Comparison of ENCODE assay signal across 29 cellular contexts in the genomic region with DNA sequence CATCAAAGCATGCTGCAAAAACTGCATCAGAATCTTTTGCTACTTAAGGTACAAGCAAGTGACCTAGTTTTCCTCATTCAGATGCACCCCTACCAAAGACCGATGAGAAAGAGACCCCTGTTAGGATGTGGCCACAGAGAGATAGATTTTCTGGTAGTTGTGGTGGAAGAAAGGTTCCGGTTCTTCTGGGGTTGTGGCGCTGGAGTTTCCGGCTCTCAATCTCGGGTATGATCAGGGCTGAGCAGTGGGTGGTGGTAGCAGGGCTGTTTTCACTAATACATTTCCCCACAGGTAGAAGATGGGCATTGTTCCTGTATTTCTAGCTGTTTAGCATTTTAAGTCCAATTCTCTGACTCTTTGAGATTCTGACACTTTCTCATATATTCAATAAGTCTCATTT. TPM values are rescaled to one million over a fixed set of nuclear protein-coding genes. Genes with fewer than 3 reads are reported as not detected.
DNase-seq lines count a peak whose midpoint lies in the region; ATAC-seq and TF ChIP-seq lines count a peak whose summit lies in the region.
"Had no signal": no experiment of that assay in that cellular context is flagged by ENCODE, and none has a peak within 500 bp of the region (broad histone marks: within the 10 kb centered on the region; RNA-seq: fewer than 3 reads in every experiment).

No MANE protein-coding gene starts in this region.

- DNase-seq in stimulated activated CD4-positive, alpha-beta T cell treated with anti-CD3 and anti-CD28 coated beads, Interleukin-15, amount 100 ng/mL, for 24 hours = peak; percentile 13
- DNase-seq in stimulated activated CD4-positive, alpha-beta T cell treated with anti-CD3 and anti-CD28 coated beads, Interleukin-2, amount 100 ng/mL, for 48 hours = no peak
- DNase-seq in IMR-90 (no peak), tibial artery (no peak)
- DNase-seq in stimulated activated CD8-positive, alpha-beta memory T cell treated with anti-CD3 and anti-CD28 coated beads, Interleukin-7, amount 100 ng/mL, for 24 hours (ENCODE audit: low read depth) = peak; percentile 2
- no peak for DNase-seq in activated naive CD4-positive, alpha-beta T cell treated with anti-CD3 and anti-CD28 coated beads for 36 hours
- DNase-seq: activated CD4-positive, alpha-beta T cell treated with anti-CD3 and anti-CD28 coated beads for 1 hour; COR-L47; dermis blood vessel endothelial cell; foreskin fibroblast; GOT3; islet precursor cell; left lung; NCI-H2107; NCI-H345; NCI-H69; substantia nigra had no signal

- H2BK120ac ChIP-seq in IMR-90 (ENCODE audit: low read depth, low read length) = no peak overlapping the region

- H3K4me1 ChIP-seq in IMR-90 (ENCODE audit: control insufficient read depth, insufficient read depth, low read length) (no peaks in the 10 kb centered on the region), tibial artery (no peaks in the 10 kb centered on the region)
- H3K4me1 ChIP-seq: BLaER1, esophagus muscularis mucosa, left lung, parathyroid adenoma had no signal

- H3K4ac ChIP-seq in IMR-90 (ENCODE audit: low read depth, low read length) = no peak overlapping the region

- H2AFZ ChIP-seq in IMR-90 (replicated peaks; ENCODE audit: low read length, poor library complexity) = no peak overlapping the region
- H2AFZ ChIP-seq: parathyroid adenoma had no signal

- no peak overlapping the region for H4K8ac ChIP-seq in IMR-90 (ENCODE audit: low read depth in 2 of 2, low read length in 2 of 2)

- in situ Hi-C loops in IMR-90 (cut with MboI; ENCODE audit: low sequenced_read_pairs) = no loop called here

- peaks cover 8% of the 10 kb centered on the region for H3K4me1 Mint-ChIP-seq in activated T-helper 17 cell treated with anti-CD3 and anti-CD28 coated beads, Interleukin-2, amount 50 U/mL, for 72 hours
- H3K4me1 Mint-ChIP-seq in activated naive CD4-positive, alpha-beta T cell treated with anti-CD3 and anti-CD28 coated beads for 36 hours (ENCODE audit: low read depth) = no peaks in the 10 kb centered on the region
- H3K4me1 Mint-ChIP-seq: IgD-negative memory B cell, memory B cell had no signal

- CTCF ChIA-PET in IMR-90 (lab: Yijun Ruan, JAX) = no interaction called here
- CTCF ChIA-PET in activated naive CD4-positive, alpha-beta T cell treated with anti-CD3 and anti-CD28 coated beads for 36 hours (lab: Charles Lee) = interaction anchor here (1.1 kb wide), 1 partner anchor 227 kb away, joined by 4 read pairs; no protein-coding TSS in a partner anchor

- H3K27ac Mint-ChIP-seq in activated T-helper 17 cell treated with anti-CD3 and anti-CD28 coated beads, Interleukin-2, amount 50 U/mL, for 72 hours = no peak overlapping the region
- H3K27ac Mint-ChIP-seq in activated naive CD4-positive, alpha-beta T cell treated with anti-CD3 and anti-CD28 coated beads for 36 hours = no peak overlapping the region
- H3K27ac Mint-ChIP-seq: activated T-helper 2 cell treated with anti-CD3 and anti-CD28 coated beads, Interferon-gamma antibody, Interleukin-2, Interleukin-4, amounts not matched to agents 10 μg/mL and 5 μg/mL and 100 μg/mL, durations not matched to agents 14 hours and 24 hours and 36 hours; IgD-negative memory B cell; memory B cell; T-helper 2 cell treated with Interferon-gamma antibody and Interleukin-4, amounts not matched to agents 5 μg/mL and 100 μg/mL, for 36 hours; type B pancreatic cell had no signal

- no TSS peak for BruUV-seq in IMR-90 (replicated peaks; lab: Mats Ljungman, UMichigan)

- H3K23ac ChIP-seq in IMR-90 (ENCODE audit: low read depth, low read length) = no peak overlapping the region

- H3K4me2 ChIP-seq in IMR-90 (ENCODE audit: low read depth, low read length) = no peak overlapping the region
- H3K4me2 ChIP-seq: BLaER1 had no signal

- H3K27me3 Mint-ChIP-seq in activated T-helper 17 cell treated with anti-CD3 and anti-CD28 coated beads, Interleukin-2, amount 50 U/mL, for 72 hours = peaks cover 7% of the 10 kb centered on the region
- H3K27me3 Mint-ChIP-seq in activated naive CD4-positive, alpha-beta T cell treated with anti-CD3 and anti-CD28 coated beads for 36 hours (ENCODE audit: low read depth) = peaks cover 4% of the 10 kb centered on the region

- H3K56ac ChIP-seq in IMR-90 (ENCODE audit: extremely low read depth, insufficient read depth, low read length) = no peak overlapping the region

- H3K27ac ChIP-seq in IMR-90 (ENCODE audit: insufficient read depth, low read length) (no peak overlapping the region), tibial artery (no peak overlapping the region)
- H3K27ac ChIP-seq: BLaER1, esophagus muscularis mucosa, left lung, parathyroid adenoma, skin epidermis had no signal

- H2BK15ac ChIP-seq in IMR-90 (ENCODE audit: low read depth, low read length) = no peak overlapping the region

- H3K36me3 ChIP-seq in IMR-90 (ENCODE audit: control insufficient read depth, insufficient read depth, low read length) (no peaks in the 10 kb centered on the region), tibial artery (no peaks in the 10 kb centered on the region)
- H3K36me3 ChIP-seq: BLaER1, esophagus muscularis mucosa, left lung had no signal

- ATAC-seq in IMR-90 (ENCODE audit: low read depth) = no peak
- peak; percentile 77 for ATAC-seq in activated T-helper 17 cell treated with anti-CD3 and anti-CD28 coated beads, Interleukin-2, amount 50 U/mL, for 72 hours (replicated peaks)
- ATAC-seq: left lung, Right ventricle myocardium inferior, SK-N-SH treated with all-trans-retinoic acid at 6 μM for 48 hours had no signal

- no peak overlapping the region for H2AK5ac ChIP-seq in IMR-90 (ENCODE audit: low read depth, low read length)

- H3K9ac ChIP-seq in IMR-90 (ENCODE audit: low read depth, low read length) = no peak overlapping the region
- H3K9ac ChIP-seq: BLaER1, parathyroid adenoma had no signal

- no peak overlapping the region for H3K14ac ChIP-seq in IMR-90 (replicated peaks; ENCODE audit: low read depth, low read length)

- H3K9me1 ChIP-seq in IMR-90 (ENCODE audit: insufficient read depth, low read length) = no peaks in the 10 kb centered on the region

- H3K18ac ChIP-seq in IMR-90 (ENCODE audit: low read depth, low read length) = no peak overlapping the region

- no CpG with 5 or more reads among the region's 5 CpGs for WGBS in IMR-90 (ENCODE audit: extremely low coverage in 2 of 2, insufficient read length in 1 of 2), 2 experiments

- intact Hi-C loops in IMR-90 (cut with micrococcal nuclease) = no loop called here
- intact Hi-C loops in tibial artery (cut with DNase I; ENCODE audit: low total_unique reads) = no loop called here
- intact Hi-C loops in activated naive CD4-positive, alpha-beta T cell treated with anti-CD3 and anti-CD28 coated beads for 36 hours (cut with micrococcal nuclease) = no loop called here

- POLR2A ChIA-PET in IMR-90 (lab: Charles Lee; ENCODE audit: unreplicated experiment) = no interaction called here

- H3K79me1 ChIP-seq in IMR-90 (ENCODE audit: low read depth in 1 of 2, low read length in 2 of 2) = no peaks in the 10 kb centered on the region

- no peak overlapping the region for H3K4me3 Mint-ChIP-seq in activated T-helper 17 cell treated with anti-CD3 and anti-CD28 coated beads, Interleukin-2, amount 50 U/mL, for 72 hours
- H3K4me3 Mint-ChIP-seq in activated naive CD4-positive, alpha-beta T cell treated with anti-CD3 and anti-CD28 coated beads for 36 hours = no peak overlapping the region
- H3K4me3 Mint-ChIP-seq: IgD-negative memory B cell; memory B cell; T-helper 2 cell treated with Interferon-gamma antibody and Interleukin-4, amounts not matched to agents 5 μg/mL and 100 μg/mL, for 36 hours; type B pancreatic cell had no signal

- TF ChIP-seq RAD21 in IMR-90 (IDR thresholded peaks at IDR 0.05; ENCODE audit: low read length) = no peak

- H2AK9ac ChIP-seq in IMR-90 (replicated peaks; ENCODE audit: low read depth, low read length, poor library complexity) = peak overlapping the region; percentile 50

- H4K5ac ChIP-seq in IMR-90 (ENCODE audit: low read depth, low read length) = no peak overlapping the region

- H4K20me1 ChIP-seq in IMR-90 (ENCODE audit: insufficient read depth, low read length) = no peaks in the 10 kb centered on the region
- H4K20me1 ChIP-seq: BLaER1 had no signal

- no peaks in the 10 kb centered on the region for H3K9me3 Mint-ChIP-seq in activated T-helper 17 cell treated with anti-CD3 and anti-CD28 coated beads, Interleukin-2, amount 50 U/mL, for 72 hours
- H3K9me3 Mint-ChIP-seq in activated naive CD4-positive, alpha-beta T cell treated with anti-CD3 and anti-CD28 coated beads for 36 hours = no peaks in the 10 kb centered on the region
- H3K9me3 Mint-ChIP-seq: activated T-helper 2 cell treated with anti-CD3 and anti-CD28 coated beads, Interferon-gamma antibody, Interleukin-2, Interleukin-4, amounts not matched to agents 10 μg/mL and 5 μg/mL and 100 μg/mL, durations not matched to agents 14 hours and 24 hours and 36 hours; memory B cell; T-helper 2 cell treated with Interferon-gamma antibody and Interleukin-4, amounts not matched to agents 5 μg/mL and 100 μg/mL, for 36 hours; type B pancreatic cell had no signal

- H4K91ac ChIP-seq in IMR-90 (ENCODE audit: insufficient read depth, low read depth, low read length) = no peak overlapping the region

- no peak for TF ChIP-seq POLR2A in IMR-90 (IDR thresholded peaks at IDR 0.05; ENCODE audit: low read depth, low read length)

- H3K9me3 ChIP-seq in IMR-90 (ENCODE audit: control insufficient read depth, insufficient read depth, low read length) (no peaks in the 10 kb centered on the region), tibial artery (no peaks in the 10 kb centered on the region)
- H3K9me3 ChIP-seq: BLaER1, esophagus muscularis mucosa, left lung had no signal

- TF ChIP-seq CTCF in IMR-90 (conservative IDR thresholded peaks at IDR 0.05; ENCODE audit: low read depth, low read length) (no peak), tibial artery (IDR thresholded peaks at IDR 0.05) (no peak)

- H2BK20ac ChIP-seq in IMR-90 (ENCODE audit: low read depth, low read length) = no peak overlapping the region

- H3K27me3 ChIP-seq in IMR-90 (ENCODE audit: control insufficient read depth, insufficient read depth, low read length) (peaks cover 23% of the 10 kb centered on the region), tibial artery (no peaks in the 10 kb centered on the region)
- H3K27me3 ChIP-seq: BLaER1, esophagus muscularis mucosa, left lung had no signal

- H3K4me3 ChIP-seq in IMR-90 (ENCODE audit: insufficient read depth, low read depth, low read length) (no peak overlapping the region), tibial artery (no peak overlapping the region)
- H3K4me3 ChIP-seq: BLaER1, esophagus muscularis mucosa, left lung, skin epidermis had no signal

- no peak overlapping the region for H2BK5ac ChIP-seq in IMR-90 (ENCODE audit: low read depth, low read length, poor library complexity, severe bottlenecking)

- H3K36me3 Mint-ChIP-seq in activated T-helper 17 cell treated with anti-CD3 and anti-CD28 coated beads, Interleukin-2, amount 50 U/mL, for 72 hours (ENCODE audit: low read depth) = no peaks in the 10 kb centered on the region
- H3K36me3 Mint-ChIP-seq in activated naive CD4-positive, alpha-beta T cell treated with anti-CD3 and anti-CD28 coated beads for 36 hours (ENCODE audit: low read depth) = no peaks in the 10 kb centered on the region
- H3K36me3 Mint-ChIP-seq: IgD-negative memory B cell, memory B cell, type B pancreatic cell had no signal

- dilution Hi-C loops in IMR-90 (cut with HindIII; ENCODE audit: low sequenced_read_pairs, unreplicated experiment) = no loop called here

RNA-seq across cellular contexts. Expression of a gene that starts 58.4 kb away (rescaled TPM):
- not detected in 2 replicates for total RNA-seq in IMR-90 (2012; rRNA removed)
- not detected in 2 replicates for polyA plus RNA-seq in IMR-90 (2012; rRNA removed)
- polyA plus RNA-seq in IMR-90 (2012; cell fraction: cytosol; rRNA removed) = not detected in 2 replicates
- not detected in 2 replicates for polyA plus RNA-seq in IMR-90 (2012; cell fraction: nucleus; rRNA removed; ENCODE audit: low replicate concordance)
- total RNA-seq in activated T-helper 17 cell treated with anti-CD3 and anti-CD28 coated beads, Interleukin-2, amount 50 U/mL, for 72 hours = not detected
- not detected for total RNA-seq in activated naive CD4-positive, alpha-beta T cell treated with anti-CD3 and anti-CD28 coated beads for 36 hours
- total RNA-seq: activated T-helper 2 cell treated with anti-CD3 and anti-CD28 coated beads, Interferon-gamma antibody, Interleukin-2, Interleukin-4, amounts not matched to agents 10 μg/mL and 5 μg/mL and 100 μg/mL, durations not matched to agents 14 hours and 24 hours and 36 hours had no signal
- polyA plus RNA-seq: IgD-negative memory B cell had no signal

Comparison
In these comparisons a context has a peak if more than half of its experiments do, and no peak if none do; other contexts are left out.
1. DNase-seq: peak in stimulated activated CD4-positive, alpha-beta T cell treated with anti-CD3 and anti-CD28 coated beads, Interleukin-15, amount 100 ng/mL, for 24 hours (single experiment) and stimulated activated CD8-positive, alpha-beta memory T cell treated with anti-CD3 and anti-CD28 coated beads, Interleukin-7, amount 100 ng/mL, for 24 hours (single experiment); none in stimulated activated CD4-positive, alpha-beta T cell treated with anti-CD3 and anti-CD28 coated beads, Interleukin-2, amount 100 ng/mL, for 48 hours (0 of 2), IMR-90 (single experiment), tibial artery (0 of 2) and activated naive CD4-positive, alpha-beta T cell treated with anti-CD3 and anti-CD28 coated beads for 36 hours (single experiment).